ENCODE assay signal across 15 cellular contexts in genomic region chr5:119396265-119396664, GRCh38. TPM values are rescaled to one million over a fixed set of nuclear protein-coding genes. Genes with fewer than 3 reads are reported as not detected.
A peak's percentile ranks its signal among the peaks of the same experiment; 100 is the strongest.
DNase-seq lines count a peak whose midpoint lies in the region; ATAC-seq and TF ChIP-seq lines count a peak whose summit lies in the region.
"Had no signal": no experiment of that assay in that cellular context is flagged by ENCODE, and none has a peak within 500 bp of the region (broad histone marks: within the 10 kb centered on the region; RNA-seq: fewer than 3 reads in every experiment).

No MANE protein-coding gene starts in this region.

- peak overlapping the region in 1 of 2 experiments; percentile 18 for H3K18ac ChIP-seq in mesenchymal stem cell (ENCODE audit: low read depth in 1 of 2, low read length in 2 of 2)

- peak; percentile 39 for ATAC-seq in CD4-positive, alpha-beta T cell (ENCODE audit: poor library complexity)
- ATAC-seq in GM18498 (IDR thresholded peaks at IDR 0.05; ENCODE audit: unreplicated experiment) (peak; percentile 21), T-helper 17 cell (peak; percentile 63), HG02763 (IDR thresholded peaks at IDR 0.05; ENCODE audit: unreplicated experiment) (no peak), upper lobe of right lung (no peak), HG02678 (IDR thresholded peaks at IDR 0.05; ENCODE audit: unreplicated experiment) (no peak)

- H3K36me3 ChIP-seq in mesenchymal stem cell (ENCODE audit: control insufficient read depth in 1 of 2, insufficient read depth in 2 of 2, low read depth in 1 of 2, low read length in 2 of 2) = peaks cover 0 to 6% of the 10 kb centered on the region in 2 experiments
- peaks cover 4% of the 10 kb centered on the region for H3K36me3 ChIP-seq in upper lobe of right lung

- no peak overlapping the region for H3K9ac ChIP-seq in mesenchymal stem cell (ENCODE audit: low read length)
- H3K9ac ChIP-seq: BLaER1 had no signal

- CTCF ChIA-PET in CD4-positive, alpha-beta T cell (lab: Charles Lee) = interaction anchor here (0.6 to 0.8 kb wide), 3 partner anchors 38 to 326 kb away, joined by 3 read pairs; partner anchors contain the start of gene DMXL1

- TF ChIP-seq CTCF in CD4-positive, alpha-beta T cell (IDR thresholded peaks at IDR 0.05) = no peak
- TF ChIP-seq CTCF in upper lobe of right lung (IDR thresholded peaks at IDR 0.05) = no peak

- H3K9me3 ChIP-seq in CD4-positive, alpha-beta T cell (ENCODE audit: control insufficient read depth, low read length) = no peaks in the 10 kb centered on the region
- H3K9me3 ChIP-seq in T-helper 17 cell (ENCODE audit: control insufficient read depth, low read length, poor library complexity, severe bottlenecking) (no peaks in the 10 kb centered on the region), mesenchymal stem cell (ENCODE audit: control insufficient read depth, low read length) (no peaks in the 10 kb centered on the region), upper lobe of right lung (no peaks in the 10 kb centered on the region)
- H3K9me3 ChIP-seq: BLaER1 had no signal

- no peaks in the 10 kb centered on the region for H3K27me3 ChIP-seq in CD4-positive, alpha-beta T cell (ENCODE audit: control insufficient read depth, insufficient read depth, low read length)
- no peaks in the 10 kb centered on the region for H3K27me3 ChIP-seq in mesenchymal stem cell (ENCODE audit: control insufficient read depth in 1 of 2, insufficient read depth in 1 of 2, low read length in 2 of 2)
- no peaks in the 10 kb centered on the region for H3K27me3 ChIP-seq in upper lobe of right lung
- H3K27me3 ChIP-seq: BLaER1 had no signal

- H2AFZ ChIP-seq in mesenchymal stem cell (ENCODE audit: low read depth, low read length) = no peak overlapping the region

- H3K27ac ChIP-seq in CD4-positive, alpha-beta T cell (ENCODE audit: low read depth, low read length) = no peak overlapping the region
- no peak overlapping the region for H3K27ac ChIP-seq in mesenchymal stem cell (ENCODE audit: low read length, poor library complexity, severe bottlenecking)
- H3K27ac ChIP-seq in upper lobe of right lung = no peak overlapping the region
- H3K27ac ChIP-seq: BLaER1 had no signal

- WGBS in mesenchymal stem cell = 99% methylated on average over 2 of the region's 3 CpGs

- POLR2A ChIA-PET in CD4-positive, alpha-beta T cell (lab: Charles Lee) = interaction anchor here (1.4 kb wide), 1 partner anchor 56 kb away, joined by 3 read pairs; no protein-coding TSS in a partner anchor

- no peak overlapping the region for H3K14ac ChIP-seq in mesenchymal stem cell (ENCODE audit: low read length in 2 of 2)

- peaks cover 71% of the 10 kb centered on the region for H3K4me1 Mint-ChIP-seq in CD4-positive, alpha-beta T cell (ENCODE audit: low read depth)
- H3K4me1 Mint-ChIP-seq in T-helper 17 cell = peaks cover 37% of the 10 kb centered on the region

- peaks cover 7% of the 10 kb centered on the region for H3K79me1 ChIP-seq in mesenchymal stem cell (replicated peaks; ENCODE audit: low read length, poor library complexity, severe bottlenecking)

- no peak overlapping the region for H2BK120ac ChIP-seq in mesenchymal stem cell (ENCODE audit: low read depth, low read length)

- DNase-seq in CD4-positive, alpha-beta T cell = no peak
- no peak for DNase-seq in T-helper 17 cell
- no peak for DNase-seq in mesenchymal stem cell
- no peak for DNase-seq in cortex of kidney (lab: John Stamatoyannopoulos, UW)
- DNase-seq in upper lobe of right lung = no peak
- DNase-seq: activated CD4-positive, CD25-positive, alpha-beta regulatory T cell; HCEC 1CT; NCI-H1092 treated with DMSO at 0.1 percent for 48 hours; OCI-M1; retina; stimulated activated CD4-positive, alpha-beta T cell treated with anti-CD3 and anti-CD28 coated beads, Interleukin-2, amount 100 ng/mL, for 24 hours had no signal

- H2BK5ac ChIP-seq in mesenchymal stem cell (ENCODE audit: low read depth, low read length, poor library complexity, severe bottlenecking) = no peak overlapping the region

- no peak overlapping the region for H4K91ac ChIP-seq in mesenchymal stem cell (ENCODE audit: low read length)

- peak overlapping the region; percentile 80 for H3K27ac Mint-ChIP-seq in CD4-positive, alpha-beta T cell
- H3K27ac Mint-ChIP-seq in T-helper 17 cell = peak overlapping the region; percentile 87

- no peak overlapping the region for H3K4me3 Mint-ChIP-seq in CD4-positive, alpha-beta T cell
- H3K4me3 Mint-ChIP-seq in T-helper 17 cell = peak overlapping the region; percentile 53

- no peak overlapping the region for H3K4ac ChIP-seq in mesenchymal stem cell (ENCODE audit: low read depth in 1 of 2, low read length in 2 of 2)

- H3K36me3 Mint-ChIP-seq in CD4-positive, alpha-beta T cell (ENCODE audit: low read depth) = peaks cover 51% of the 10 kb centered on the region
- peaks cover 5% of the 10 kb centered on the region for H3K36me3 Mint-ChIP-seq in T-helper 17 cell (ENCODE audit: low read depth)

- peak overlapping the region in 1 of 2 experiments; percentile 37 for H2BK12ac ChIP-seq in mesenchymal stem cell (ENCODE audit: low read length in 2 of 2)

- H3K9me3 Mint-ChIP-seq in CD4-positive, alpha-beta T cell = no peaks in the 10 kb centered on the region

- H4K8ac ChIP-seq in mesenchymal stem cell (ENCODE audit: low read length) = no peak overlapping the region

- H2AK5ac ChIP-seq in mesenchymal stem cell (ENCODE audit: low read length, severe bottlenecking) = peak overlapping the region; percentile 62

- H3K27me3 Mint-ChIP-seq in CD4-positive, alpha-beta T cell = no peaks in the 10 kb centered on the region
- H3K27me3 Mint-ChIP-seq in T-helper 17 cell = no peaks in the 10 kb centered on the region

- H3K4me1 ChIP-seq in mesenchymal stem cell (ENCODE audit: control insufficient read depth, insufficient read depth, low read depth, low read length) = peaks cover 7% of the 10 kb centered on the region
- peaks cover 25% of the 10 kb centered on the region for H3K4me1 ChIP-seq in upper lobe of right lung

- no peak overlapping the region for H3K4me2 ChIP-seq in mesenchymal stem cell (ENCODE audit: low read length, poor library complexity, severe bottlenecking)
- H3K4me2 ChIP-seq: BLaER1 had no signal

- H3K23ac ChIP-seq in mesenchymal stem cell (ENCODE audit: low read length in 2 of 2) = no peak overlapping the region

- H3K4me3 ChIP-seq in mesenchymal stem cell (ENCODE audit: insufficient read depth in 1 of 2, low read depth in 1 of 2, low read length in 2 of 2) = no peak overlapping the region
- no peak overlapping the region for H3K4me3 ChIP-seq in upper lobe of right lung
- H3K4me3 ChIP-seq: BLaER1 had no signal

- H2BK15ac ChIP-seq in mesenchymal stem cell (ENCODE audit: low read depth, poor library complexity, severe bottlenecking) = no peak overlapping the region

- intact Hi-C loops in CD4-positive, alpha-beta T cell (cut with DNase I, micrococcal nuclease) = no loop called here
- intact Hi-C loops in upper lobe of right lung (cut with DNase I) = no loop called here

RNA-seq across cellular contexts. Expression of gene TNFAIP8, which starts 40.4 kb away (rescaled TPM):
- 100 to 1,000 TPM; 106 to 114 TPM for total RNA-seq in CD4-positive, alpha-beta T cell
- total RNA-seq in T-helper 17 cell = 100 to 1,000 TPM; 130 to 140 TPM
- polyA plus RNA-seq in mesenchymal stem cell (2013, experiment 1 of 2) = 14.4 TPM
- 15.0 TPM for polyA plus RNA-seq in mesenchymal stem cell (2013, experiment 2 of 2)
- 22.4 TPM for total RNA-seq in upper lobe of right lung

RNA-seq across cellular contexts. Expression of gene HSD17B4, which starts 56.0 kb away (rescaled TPM):
- total RNA-seq in CD4-positive, alpha-beta T cell = 10 to 100 TPM; 11.9 to 13.1 TPM
- total RNA-seq in T-helper 17 cell (10 to 100 TPM; 26.3 to 38.6 TPM), upper lobe of right lung (335 TPM)
- 108 TPM for polyA plus RNA-seq in mesenchymal stem cell (2013, experiment 1 of 2)
- 98.7 TPM for polyA plus RNA-seq in mesenchymal stem cell (2013, experiment 2 of 2)

Comparison
In these comparisons a context has a peak if more than half of its experiments do, and no peak if none do; other contexts are left out.
1. ATAC-seq: peak in CD4-positive, alpha-beta T cell (single experiment), GM18498 (single experiment) and T-helper 17 cell (single experiment); none in HG02763 (single experiment), upper lobe of right lung (single experiment) and HG02678 (single experiment).